ENCODE assay signal across 8 cellular contexts in genomic region chr2:47689118-47689517, GRCh38.
DNase-seq lines count a peak whose midpoint lies in the region; ATAC-seq lines count a peak whose summit lies in the region.
"Not testable (repeated sequence)": the region's sequence is repeated elsewhere in the genome, so short reads cannot be mapped to it uniquely, and the experiment has no call there.

No MANE protein-coding gene starts in this region.

- H3K36me3 Mint-ChIP-seq in activated CD4-positive, alpha-beta memory T cell treated with anti-CD3 and anti-CD28 coated beads for 36 hours, result not testable (repeated sequence)

- WGBS in mesendoderm (ENCODE audit: extremely low coverage, insufficient coverage, low lambda C conversion rate), result no CpG with 5 or more reads among the region's 4 CpGs

- H3K4me2 ChIP-seq in mesendoderm (ENCODE audit: low read length), result not testable (repeated sequence)

- not testable (repeated sequence) for H4K8ac ChIP-seq in mesendoderm (ENCODE audit: low read depth, low read length)

- not testable (repeated sequence) for H3K4me3 Mint-ChIP-seq in activated CD4-positive, alpha-beta memory T cell treated with anti-CD3 and anti-CD28 coated beads for 36 hours

- H3K27ac ChIP-seq in mesendoderm (ENCODE audit: low read depth, low read length), result not testable (repeated sequence)

- intact Hi-C loops in activated CD4-positive, alpha-beta memory T cell treated with anti-CD3 and anti-CD28 coated beads for 36 hours (cut with micrococcal nuclease), result not testable (repeated sequence)

- H3K27me3 Mint-ChIP-seq in activated CD4-positive, alpha-beta memory T cell treated with anti-CD3 and anti-CD28 coated beads for 36 hours, result not testable (repeated sequence)

- H3K4ac ChIP-seq in mesendoderm (ENCODE audit: low read depth, low read length), result not testable (repeated sequence)

- ATAC-seq in GM18858 (IDR thresholded peaks at IDR 0.05; ENCODE audit: unreplicated experiment) (peak; percentile 46), GM21367 (IDR thresholded peaks at IDR 0.05; ENCODE audit: unreplicated experiment) (peak; percentile 65), HG02571 (IDR thresholded peaks at IDR 0.05; ENCODE audit: unreplicated experiment) (peak; percentile 56), HG03064 (IDR thresholded peaks at IDR 0.05; ENCODE audit: low read depth, unreplicated experiment) (peak; percentile 67), HG03520 (IDR thresholded peaks at IDR 0.05; ENCODE audit: unreplicated experiment) (peak; percentile 70)

- H3K23ac ChIP-seq in mesendoderm (ENCODE audit: low read length), result not testable (repeated sequence)

- H2BK5ac ChIP-seq in mesendoderm (ENCODE audit: low read length), result not testable (repeated sequence)

- not testable (repeated sequence) for H3K56ac ChIP-seq in mesendoderm (ENCODE audit: low read length)

- H3K18ac ChIP-seq in mesendoderm (ENCODE audit: low read length), result peak overlapping the region; percentile 13

- POLR2A ChIA-PET in activated CD4-positive, alpha-beta memory T cell treated with anti-CD3 and anti-CD28 coated beads for 36 hours (lab: Charles Lee), result not testable (repeated sequence)

- not testable (repeated sequence) for H2BK15ac ChIP-seq in mesendoderm (replicated peaks; ENCODE audit: low read depth)

- not testable (repeated sequence) for H3K9ac ChIP-seq in mesendoderm (ENCODE audit: low read length)

- not testable (repeated sequence) for H3K27me3 ChIP-seq in mesendoderm (ENCODE audit: insufficient read depth, low read length, poor library complexity)

- not testable (repeated sequence) for H3K4me3 ChIP-seq in mesendoderm (ENCODE audit: low read length)

- CTCF ChIA-PET in activated CD4-positive, alpha-beta memory T cell treated with anti-CD3 and anti-CD28 coated beads for 36 hours (lab: Charles Lee), result interaction anchor here (1.1 kb wide), 1 partner anchor 78 kb away, joined by 5 read pairs; no protein-coding TSS in a partner anchor

- not testable (repeated sequence) for H3K79me1 ChIP-seq in mesendoderm (ENCODE audit: low read length)

- H4K5ac ChIP-seq in mesendoderm (ENCODE audit: low read length), result not testable (repeated sequence)

- not testable (repeated sequence) for H2BK120ac ChIP-seq in mesendoderm (ENCODE audit: low read depth, low read length)

- H3K36me3 ChIP-seq in mesendoderm (ENCODE audit: control insufficient read depth, insufficient read depth, low read length), result not testable (repeated sequence)

- DNase-seq in DMS153 (lab: John Stamatoyannopoulos, UW), result peak; percentile 39
- DNase-seq in activated CD4-positive, alpha-beta memory T cell treated with anti-CD3 and anti-CD28 coated beads for 36 hours, result peak; percentile 12
- not testable (repeated sequence) for DNase-seq in mesendoderm

- H3K9me3 Mint-ChIP-seq in activated CD4-positive, alpha-beta memory T cell treated with anti-CD3 and anti-CD28 coated beads for 36 hours, result not testable (repeated sequence)

- not testable (repeated sequence) for H2AK5ac ChIP-seq in mesendoderm (ENCODE audit: low read length)

- not testable (repeated sequence) for H3K27ac Mint-ChIP-seq in activated CD4-positive, alpha-beta memory T cell treated with anti-CD3 and anti-CD28 coated beads for 36 hours

- H3K4me1 ChIP-seq in mesendoderm (ENCODE audit: control insufficient read depth, low read depth, low read length), result not testable (repeated sequence)

- H3K79me2 ChIP-seq in mesendoderm (ENCODE audit: control insufficient read depth, insufficient read depth, low read length), result not testable (repeated sequence)

- H3K4me1 Mint-ChIP-seq in activated CD4-positive, alpha-beta memory T cell treated with anti-CD3 and anti-CD28 coated beads for 36 hours (ENCODE audit: low read depth), result not testable (repeated sequence)
